In the genomic region with DNA sequence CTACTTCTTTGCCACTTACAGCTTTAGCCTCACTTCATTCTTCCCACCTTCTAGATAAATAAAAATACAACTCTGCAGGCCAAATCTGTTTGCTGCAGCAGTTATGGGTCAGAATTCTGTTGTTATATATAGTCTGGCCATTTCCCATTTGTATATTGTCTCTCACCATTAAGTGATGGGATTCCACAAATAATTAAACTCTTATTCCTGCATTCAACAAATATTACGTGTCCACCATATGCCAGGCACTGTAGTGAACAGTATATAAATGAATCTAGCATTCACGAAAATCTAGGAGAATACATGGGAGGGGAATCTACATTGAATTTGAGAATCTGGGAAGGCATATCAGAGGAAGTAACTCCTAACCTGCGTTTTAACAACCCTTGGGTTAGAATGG, we compare ENCODE assay signal across 1 cellular context.
TF ChIP-seq lines count a peak whose summit lies in the region.

No MANE protein-coding gene starts in this region.

TF ChIP-seq in HepG2, 621 proteins besides CTCF, POLR2A, EP300 and RAD21:
- TF ChIP-seq ZNF607 (CRISPR knock-in tag; IDR thresholded peaks at IDR 0.05; ENCODE audit: borderline replicate concordance), result no peak
- TF ChIP-seq ZFP36L1 (CRISPR knock-in tag; IDR thresholded peaks at IDR 0.05), result no peak
- TF ChIP-seq HBP1 (CRISPR knock-in tag; IDR thresholded peaks at IDR 0.05; ENCODE audit: low read depth), result no peak
- no peak for TF ChIP-seq NFKB2 (CRISPR knock-in tag; IDR thresholded peaks at IDR 0.05; ENCODE audit: borderline replicate concordance)
- no peak for TF ChIP-seq ZNF550 (CRISPR knock-in tag; IDR thresholded peaks at IDR 0.05; ENCODE audit: borderline replicate concordance)
